In the genomic region with DNA sequence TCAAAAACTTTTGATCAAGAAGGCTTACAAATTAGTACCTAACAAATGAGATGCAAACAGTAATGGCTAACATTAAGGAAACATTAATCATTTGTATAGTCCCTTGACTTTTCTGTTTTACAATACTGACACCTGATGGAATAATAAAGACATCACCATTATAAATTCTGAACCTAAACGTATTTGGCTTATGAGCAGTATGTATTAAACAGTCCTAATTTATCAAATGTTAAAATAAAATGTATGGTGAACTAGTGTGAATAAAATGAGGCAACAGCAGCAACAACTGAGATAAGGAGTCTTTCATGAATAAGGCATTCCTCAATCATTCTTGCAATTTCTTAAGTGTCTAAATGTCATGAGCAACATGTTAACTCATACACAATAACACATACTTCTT, we compare ENCODE assay signal across 8 cellular contexts. TPM values are rescaled to one million over a fixed set of nuclear protein-coding genes. Genes with fewer than 3 reads are reported as not detected.
DNase-seq lines count a peak whose midpoint lies in the region; ATAC-seq, FAIRE-seq and TF ChIP-seq lines count a peak whose summit lies in the region.

No MANE protein-coding gene starts in this region.

- no TSS peak for BruUV-seq in K562 (replicated peaks; lab: Mats Ljungman, UMichigan)

- DNase-seq in HT-29 (ENCODE audit: low spot score) (peak; percentile 38), K562 (ENCODE audit: extremely low read depth in 1 of 4, low spot score in 3 of 4) (no peak), kidney tubule cell (ENCODE audit: low spot score) (peak; percentile 23), urothelium cell line (ENCODE audit: low spot score) (no peak), anterior cingulate cortex (lab: John Stamatoyannopoulos, UW) (no peak), GOT3 (lab: John Stamatoyannopoulos, UW) (no peak)
- no peak for DNase-seq in CD8-positive, alpha-beta memory T cell

- no peak overlapping the region for H2AFZ ChIP-seq in K562 (ENCODE audit: low read depth, low read length)

- H3K9me3 Mint-ChIP-seq in CD8-positive, alpha-beta memory T cell, result no peaks in the 10 kb centered on the region

- no peak overlapping the region for H3K4me2 ChIP-seq in K562 (ENCODE audit: insufficient read depth, low read length)

- TF ChIP-seq RAD21 in K562 (CRISPR knock-in tag; conservative IDR thresholded peaks at IDR 0.05 in 1 of 2, IDR thresholded peaks at IDR 0.05 in 1 of 2), result peak in 1 of 2 experiments; percentile 24; a peak in 1 of 4 replicates

- no peaks in the 10 kb centered on the region; the same call in 1 of the 2 replicates for H4K20me1 ChIP-seq in K562 (replicated peaks; ENCODE audit: control insufficient read depth, insufficient read depth, low read length)

- TF ChIP-seq CTCF in 22Rv1 (IDR thresholded peaks at IDR 0.05), result peak; percentile 26; the same call in 1 of the 2 replicates
- TF ChIP-seq CTCF in K562 (IDR thresholded peaks at IDR 0.05 in 2 of 3, conservative IDR thresholded peaks at IDR 0.05 in 1 of 3; ENCODE audit: insufficient read depth in 2 of 3, low read depth in 1 of 3, low read length in 3 of 3), result peak in 1 of 3 experiments; percentile 19; a peak in 1 of 6 replicates

- H3K4me3 ChIP-seq in K562, result no peak overlapping the region
- H3K4me3 ChIP-seq in CD8-positive, alpha-beta memory T cell (ENCODE audit: low read length), result no peak overlapping the region

- H3K4me1 ChIP-seq in K562 (replicated peaks in 1 of 2; ENCODE audit: control insufficient read depth in 2 of 2, insufficient read depth in 2 of 2, low read length in 2 of 2), result peaks cover 0 to 8% of the 10 kb centered on the region in 2 experiments; a peak in 3 of 5 replicates
- peaks cover 18% of the 10 kb centered on the region for H3K4me1 ChIP-seq in CD8-positive, alpha-beta memory T cell (ENCODE audit: insufficient read depth, low read length)

- H3K36me3 Mint-ChIP-seq in CD8-positive, alpha-beta memory T cell, result peaks cover 11 to 41% (median 12%) of the 10 kb centered on the region in 3 donors

- no peak for ATAC-seq in K562

- WGBS in K562 (ENCODE audit: insufficient coverage, low coverage, missing lambda C conversion rate), result 42% methylated on average over 1 of the region's 1 CpG

- peaks cover 24 to 38% (median 28%) of the 10 kb centered on the region in 3 donors for H3K4me1 Mint-ChIP-seq in CD8-positive, alpha-beta memory T cell

- CTCF ChIA-PET in K562 (lab: Yijun Ruan, JAX; ENCODE audit: low intra/inter-chr PET ratio), result no interaction called here
- CTCF ChIA-PET in CD8-positive, alpha-beta memory T cell (lab: Charles Lee), result no interaction called here

- no peaks in the 10 kb centered on the region for H3K9me1 ChIP-seq in K562 (ENCODE audit: control insufficient read depth, insufficient read depth, low read length)

- POLR2A ChIA-PET in K562 (lab: Yijun Ruan, JAX), result no interaction called here
- POLR2A ChIA-PET in CD8-positive, alpha-beta memory T cell (lab: Charles Lee), result no interaction called here

- in situ Hi-C loops in K562 (cut with MboI), result no loop called here

- H3K36me3 ChIP-seq in K562 (ENCODE audit: control insufficient read depth, insufficient read depth, low read length), result peaks cover 86% of the 10 kb centered on the region
- peaks cover 18% of the 10 kb centered on the region for H3K36me3 ChIP-seq in CD8-positive, alpha-beta memory T cell (ENCODE audit: insufficient read depth, low read length)

- H3K27me3 ChIP-seq in K562 (ENCODE audit: control insufficient read depth in 2 of 2, insufficient read depth in 2 of 2, low read length in 2 of 2), result no peaks in the 10 kb centered on the region
- H3K27me3 ChIP-seq in CD8-positive, alpha-beta memory T cell (ENCODE audit: insufficient read depth, low read length, poor library complexity, severe bottlenecking), result no peaks in the 10 kb centered on the region

- no peaks in the 10 kb centered on the region for H3K27me3 Mint-ChIP-seq in CD8-positive, alpha-beta memory T cell

- H3K9me3 ChIP-seq in K562 (replicated peaks; ENCODE audit: control insufficient read depth, insufficient read depth, low read depth, low read length), result no peaks in the 10 kb centered on the region
- H3K9me3 ChIP-seq in CD8-positive, alpha-beta memory T cell (ENCODE audit: low read length), result no peaks in the 10 kb centered on the region

- peaks cover 72% of the 10 kb centered on the region for H3K79me2 ChIP-seq in K562 (ENCODE audit: control insufficient read depth, insufficient read depth, low read length)

- FAIRE-seq in K562 (lab: Jason Lieb, UNC) (no peak), urothelium cell line (lab: Jason Lieb, UNC) (no peak)

- TF ChIP-seq POLR2A in K562 (conservative IDR thresholded peaks at IDR 0.05), result no peak

- no peak for TF ChIP-seq EP300 in K562 (IDR thresholded peaks at IDR 0.05; ENCODE audit: low read length)

- no peak overlapping the region for H3K9ac ChIP-seq in K562 (ENCODE audit: insufficient read depth in 1 of 2, low read depth in 2 of 2, low read length in 2 of 2)

- intact Hi-C loops in K562 (cut with micrococcal nuclease), result no loop called here

- no peak overlapping the region for H3K27ac ChIP-seq in 22Rv1
- H3K27ac ChIP-seq in K562 (ENCODE audit: extremely low read depth, low read depth, low read length), result no peak overlapping the region
- no peak overlapping the region for H3K27ac ChIP-seq in CD8-positive, alpha-beta memory T cell (ENCODE audit: low read depth, low read length)

- H3K4me3 Mint-ChIP-seq in CD8-positive, alpha-beta memory T cell, result peak overlapping the region in 1 of 7 donors; percentile 11

- peak overlapping the region in 4 of 8 donors; percentile 29 to 67 (median 42) for H3K27ac Mint-ChIP-seq in CD8-positive, alpha-beta memory T cell

TF ChIP-seq in K562, 482 proteins besides CTCF, POLR2A, EP300 and RAD21:
- TF ChIP-seq, protein P1, sequence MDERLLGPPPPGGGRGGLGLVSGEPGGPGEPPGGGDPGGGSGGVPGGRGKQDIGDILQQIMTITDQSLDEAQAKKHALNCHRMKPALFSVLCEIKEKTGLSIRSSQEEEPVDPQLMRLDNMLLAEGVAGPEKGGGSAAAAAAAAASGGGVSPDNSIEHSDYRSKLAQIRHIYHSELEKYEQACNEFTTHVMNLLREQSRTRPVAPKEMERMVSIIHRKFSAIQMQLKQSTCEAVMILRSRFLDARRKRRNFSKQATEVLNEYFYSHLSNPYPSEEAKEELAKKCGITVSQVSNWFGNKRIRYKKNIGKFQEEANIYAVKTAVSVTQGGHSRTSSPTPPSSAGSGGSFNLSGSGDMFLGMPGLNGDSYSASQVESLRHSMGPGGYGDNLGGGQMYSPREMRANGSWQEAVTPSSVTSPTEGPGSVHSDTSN (CRISPR knock-in tag; IDR thresholded peaks at IDR 0.05; ENCODE audit: low read depth), result no peak
- TF ChIP-seq, protein P1 (tag; conservative IDR thresholded peaks at IDR 0.05; ENCODE audit: low read depth), result 0 out of 2 replicates have a peak, but pooled peaks have one; percentile 18
- TF ChIP-seq HIVEP1 (CRISPR knock-in tag; IDR thresholded peaks at IDR 0.05), result no peak

RNA-seq across cellular contexts. Expression of a gene that starts 6.0 kb away (rescaled TPM):
- 28.3 and 30.1 TPM in 2 replicates for total RNA-seq in HT-29 (2014; rRNA removed; shearing (Covaris generic))
- 20.3 and 103 TPM in 2 replicates for total RNA-seq in K562 (2011; cell fraction: chromatin; rRNA removed; ENCODE audit: low replicate concordance)
- 15.0 and 20.5 TPM in 2 replicates for total RNA-seq in K562 (2011; cell fraction: nucleolus; rRNA removed)
- 28.2 and 33.4 TPM in 2 replicates for total RNA-seq in K562 (2011; cell fraction: nucleoplasm; rRNA removed)
- total RNA-seq in K562 (2014; rRNA removed) (43.6 and 52.4 TPM in 2 replicates), K562 (2014; rRNA removed; fragmentation: Illumina TruSeq; extraction: Trizol) (91.6 and 98.6 TPM in 2 replicates), K562 (2015; rRNA removed; fragmentation: Illumina TruSeq; extraction: Trizol) (82.9 and 84.4 TPM in 2 replicates), K562 (2021) (57.9 and 62.5 TPM in 2 replicates)
- polyA plus RNA-seq in K562 (2011; rRNA removed) (33.1 and 47.7 TPM in 2 replicates), K562 (2014; fragmentation: Illumina TruSeq; extraction: Trizol) (60.1 and 74.1 TPM in 2 replicates), K562 (2014; fragmentation: Nextera tagmentation; extraction: Ambion mirVana) (10 to 100 TPM; 51.7 to 80.4 TPM), K562 (2014; rRNA removed) (47.6 and 48.5 TPM in 2 replicates)
- 11.2 and 15.6 TPM in 2 replicates for polyA plus RNA-seq in K562 (2011; cell fraction: cytosol; rRNA removed)
- polyA plus RNA-seq in K562 (2011; cell fraction: nucleus; rRNA removed), result 22.9 and 23.0 TPM in 2 replicates
- 19.7 and 46.8 TPM in 2 replicates for polyA plus RNA-seq in K562 (2012)
- polyA minus RNA-seq in K562 (2011; rRNA and poly(A)+ RNA removed), result 57.1 and 58.3 TPM in 2 replicates
- 16.6 and 26.4 TPM in 2 replicates for polyA minus RNA-seq in K562 (2011; cell fraction: cytosol; rRNA and poly(A)+ RNA removed)
- polyA minus RNA-seq in K562 (2011; cell fraction: nucleus; rRNA and poly(A)+ RNA removed), result 32.7 and 67.4 TPM in 2 replicates
- total RNA-seq in CD8-positive, alpha-beta memory T cell, result 100 to 1,000 TPM; 132 to 137 TPM
- polyA plus RNA-seq in CD8-positive, alpha-beta memory T cell, result 21.5 TPM

Comparison
In these comparisons a context has a peak if more than half of its experiments do, and no peak if none do; other contexts are left out.
1. DNase-seq: peak in HT-29 (single experiment) and kidney tubule cell (single experiment); none in K562 (0 of 4), CD8-positive, alpha-beta memory T cell (0 of 5), urothelium cell line (single experiment), anterior cingulate cortex (0 of 58) and GOT3 (single experiment).